Comparison of ENCODE assay signal across 17 cellular contexts in genomic region chr4:112085156-112086035, GRCh38. TPM values are rescaled to one million over a fixed set of nuclear protein-coding genes. Genes with fewer than 3 reads are reported as not detected.
DNase-seq lines count a peak whose midpoint lies in the region; ATAC-seq, FAIRE-seq and TF ChIP-seq lines count a peak whose summit lies in the region.
"Had no signal": no experiment of that assay in that cellular context is flagged by ENCODE, and none has a peak within 500 bp of the region (broad histone marks: within the 10 kb centered on the region; RNA-seq: fewer than 3 reads in every experiment).

No MANE protein-coding gene starts in this region.

- H3K9me3 Mint-ChIP-seq in endodermal cell: peaks cover 14% of the 10 kb centered on the region
- H3K9me3 Mint-ChIP-seq: activated CD4-positive, alpha-beta memory T cell treated with anti-CD3 and anti-CD28 coated beads, Interleukin-2, amount 10 ng/mL, durations not matched to agents 7 days and 5 days; immature natural killer cell; T-helper 2 cell treated with Interferon-gamma antibody and Interleukin-4, amounts not matched to agents 5 μg/mL and 100 μg/mL, for 36 hours had no signal

- no peaks in the 10 kb centered on the region for H3K9me3 ChIP-seq in A549
- H3K9me3 ChIP-seq in HEK293 (ENCODE audit: control insufficient read depth, insufficient read depth, low read depth, low read length): no peaks in the 10 kb centered on the region
- H3K9me3 ChIP-seq in endodermal cell (ENCODE audit: control insufficient read depth, low read length): peaks cover 9% of the 10 kb centered on the region

- no peak for TF ChIP-seq RAD21 in A549 (conservative IDR thresholded peaks at IDR 0.05 in 1 of 2, IDR thresholded peaks at IDR 0.05 in 1 of 2)

- no peak overlapping the region for H3K27ac Mint-ChIP-seq in endodermal cell
- H3K27ac Mint-ChIP-seq: activated CD4-positive, alpha-beta memory T cell treated with anti-CD3 and anti-CD28 coated beads, Interleukin-2, amount 10 ng/mL, durations not matched to agents 7 days and 5 days; immature natural killer cell; T-helper 2 cell treated with Interferon-gamma antibody and Interleukin-4, amounts not matched to agents 5 μg/mL and 100 μg/mL, for 36 hours; type B pancreatic cell had no signal

- H3K36me3 ChIP-seq in HEK293 (ENCODE audit: control insufficient read depth in 2 of 2, insufficient read depth in 1 of 2, low read length in 2 of 2): no peaks in the 10 kb centered on the region
- H3K36me3 ChIP-seq in endodermal cell (ENCODE audit: control insufficient read depth, insufficient read depth, low read length): no peaks in the 10 kb centered on the region

- H3K9ac ChIP-seq in endodermal cell (ENCODE audit: extremely low read depth, low read length, poor library complexity, severe bottlenecking): no peak overlapping the region

- CTCF ChIA-PET in A549 (lab: Yijun Ruan, JAX) (interaction anchor here (1.6 kb wide), 1 partner anchor 9 kb away, joined by 3 read pairs; no protein-coding TSS in a partner anchor), HEK293 (lab: Yijun Ruan, JAX) (interaction anchor here (1.2 kb wide), 1 partner anchor 14 kb away, joined by 3 read pairs; no protein-coding TSS in a partner anchor)

- DNase-seq in A549 (ENCODE audit: low read depth in 1 of 2, low spot score in 1 of 2) (peak in 1 of 2 experiments; percentile 12), NOMO-1 treated with dmso at 0.1 percent for 144 hours (lab: John Stamatoyannopoulos, UW; ENCODE audit: unreplicated experiment) (peak; percentile 73), endodermal cell (peak; percentile 29), NCI-H1417 treated with DMSO at 0.1 percent for 48 hours (lab: John Stamatoyannopoulos, UW) (no peak), GM20000 (ENCODE audit: low spot score) (no peak), NCI-H1105 treated with DMSO at 0.1 percent for 48 hours (lab: John Stamatoyannopoulos, UW) (no peak)
- no peak for DNase-seq in effector CD4-positive, alpha-beta T cell
- DNase-seq: activated CD4-positive, alpha-beta memory T cell treated with anti-CD3 and anti-CD28 coated beads, Interleukin-2, amount 10 ng/mL, durations not matched to agents 7 days and 5 days; Calu3; foreskin keratinocyte; immature natural killer cell; stimulated activated CD4-positive, alpha-beta T cell treated with anti-CD3 and anti-CD28 coated beads, Interleukin-2, amount 100 ng/mL, for 24 hours had no signal

- POLR2A ChIA-PET in A549 (lab: Yijun Ruan, JAX) (no interaction called here), HEK293 (lab: Yijun Ruan, JAX) (no interaction called here)

- WGBS in A549 (ENCODE audit: missing lambda C conversion rate): 61% methylated on average over 6 of the region's 6 CpGs
- 93 to 100% methylated on average over 4 to 6 of the region's 6 CpGs for WGBS in endodermal cell (ENCODE audit: insufficient coverage in 1 of 2, insufficient read length in 1 of 2), 2 experiments

- H3K4me2 ChIP-seq in A549: peak overlapping the region; percentile 73; the same call in 1 of the 3 replicates

- no peaks in the 10 kb centered on the region for H3K36me3 Mint-ChIP-seq in endodermal cell (ENCODE audit: low read depth)
- H3K36me3 Mint-ChIP-seq: immature natural killer cell, type B pancreatic cell had no signal

- peaks cover 4% of the 10 kb centered on the region for H3K4me1 Mint-ChIP-seq in endodermal cell
- H3K4me1 Mint-ChIP-seq: immature natural killer cell had no signal

- H3K4me1 ChIP-seq in A549 (peaks cover 40% of the 10 kb centered on the region), HEK293 (ENCODE audit: control insufficient read depth, insufficient read depth, low read length) (peaks cover 6% of the 10 kb centered on the region; the same call in 1 of the 2 replicates), endodermal cell (ENCODE audit: control insufficient read depth, insufficient read depth, low read length) (peaks cover 6% of the 10 kb centered on the region)

- no peak for ATAC-seq in A549
- ATAC-seq: foreskin keratinocyte, Panc1 had no signal

- peak overlapping the region; percentile 65 to 74; a peak in 4 of 6 replicates for H3K27ac ChIP-seq in A549
- H3K27ac ChIP-seq in HEK293 (ENCODE audit: extremely low read depth, low read depth, low read length): no peak overlapping the region
- no peak overlapping the region for H3K27ac ChIP-seq in endodermal cell (ENCODE audit: low read depth, low read length)
- H3K27ac ChIP-seq: foreskin keratinocyte had no signal

- H3K27me3 Mint-ChIP-seq in endodermal cell (ENCODE audit: insufficient read depth): no peaks in the 10 kb centered on the region
- H3K27me3 Mint-ChIP-seq: type B pancreatic cell had no signal

- no peak for TF ChIP-seq CTCF in A549 (IDR thresholded peaks at IDR 0.05)
- no peak for TF ChIP-seq CTCF in HEK293 (tag by site-specific recombination; IDR thresholded peaks at IDR 0.05)
- TF ChIP-seq CTCF in endodermal cell (conservative IDR thresholded peaks at IDR 0.05): no peak
- no peak for TF ChIP-seq CTCF in GM20000 (IDR thresholded peaks at IDR 0.05; ENCODE audit: extremely low read depth, missing control alignments)

- H3K4me3 ChIP-seq in A549 (no peak overlapping the region), HEK293 (ENCODE audit: low read depth, low read length) (no peak overlapping the region), endodermal cell (ENCODE audit: low read length) (peak overlapping the region; percentile 69)

- no peak for FAIRE-seq in A549 (lab: Jason Lieb, UNC)
- FAIRE-seq: astrocyte had no signal

- no peaks in the 10 kb centered on the region for H3K27me3 ChIP-seq in endodermal cell (ENCODE audit: control insufficient read depth, insufficient read depth, low read length, poor library complexity, severe bottlenecking)
- H3K27me3 ChIP-seq: foreskin keratinocyte had no signal

- no peak overlapping the region for H3K4me3 Mint-ChIP-seq in endodermal cell
- H3K4me3 Mint-ChIP-seq: activated CD4-positive, alpha-beta memory T cell treated with anti-CD3 and anti-CD28 coated beads, Interleukin-2, amount 10 ng/mL, durations not matched to agents 7 days and 5 days; immature natural killer cell; T-helper 2 cell treated with Interferon-gamma antibody and Interleukin-4, amounts not matched to agents 5 μg/mL and 100 μg/mL, for 36 hours; type B pancreatic cell had no signal

- TF ChIP-seq POLR2A in A549 (IDR thresholded peaks at IDR 0.05; ENCODE audit: low read length): no peak

- no peak for TF ChIP-seq EP300 in A549 (IDR thresholded peaks at IDR 0.05)

TF ChIP-seq in A549, 52 proteins besides CTCF, POLR2A, EP300 and RAD21 (continues in another document):
- no peak for TF ChIP-seq KDM5A (IDR thresholded peaks at IDR 0.05)
- no peak for TF ChIP-seq KDM1A (IDR thresholded peaks at IDR 0.05; ENCODE audit: low read depth)
- TF ChIP-seq NPAS2 (CRISPR knock-in tag; IDR thresholded peaks at IDR 0.05; ENCODE audit: borderline replicate concordance): no peak
- TF ChIP-seq POLR2AphosphoS2 (conservative IDR thresholded peaks at IDR 0.05; ENCODE audit: low read length): no peak
- no peak for TF ChIP-seq PBX3 (IDR thresholded peaks at IDR 0.05)
- no peak for TF ChIP-seq FOSL2 (IDR thresholded peaks at IDR 0.05)
- no peak for TF ChIP-seq FOSL2 (CRISPR knock-in tag; IDR thresholded peaks at IDR 0.05)
- TF ChIP-seq NFE2L2 (conservative IDR thresholded peaks at IDR 0.05; ENCODE audit: low read length): no peak
- TF ChIP-seq MYC (IDR thresholded peaks at IDR 0.05; ENCODE audit: borderline replicate concordance, low read length): no peak

TF ChIP-seq in HEK293, 187 proteins besides CTCF, POLR2A, EP300 and RAD21:
- TF ChIP-seq ZNF146 (tag by site-specific recombination; IDR thresholded peaks at IDR 0.05): 0 out of 2 replicates have a peak, but pooled peaks have one; percentile 62
- no peak for TF ChIP-seq YY1 (tag by site-specific recombination; IDR thresholded peaks at IDR 0.05)

RNA-seq across cellular contexts. Expression of gene FAM241A, which starts 59.9 kb away (rescaled TPM):
- polyA plus RNA-seq in A549 (2011; rRNA removed) (1.5 and 2.3 TPM in 2 replicates), A549 (2017; fragmentation: RNase III; extraction: RNeasy Plus Mini Kit Qiagen cat#74134 plus additional on column Dnase treatment) (0.59 to 0.67 TPM (median 0.63 TPM) in 3 replicates)
- 0.48 and 0.59 TPM in 2 replicates for polyA plus RNA-seq in A549 (2012; cell fraction: cytosol; rRNA removed)
- 0.18 and 0.22 TPM in 2 replicates for polyA plus RNA-seq in A549 (2012; cell fraction: nucleus; rRNA removed)
- polyA minus RNA-seq in A549 (2011; rRNA and poly(A)+ RNA removed): 0.29 and 0.37 TPM in 2 replicates
- under 1 TPM; 0.13 to 0.18 TPM for total RNA-seq in endodermal cell
- polyA plus RNA-seq in endodermal cell (2013, experiment 1 of 2): 0.43 TPM
- 0.41 TPM for polyA plus RNA-seq in endodermal cell (2013, experiment 2 of 2)

Comparison
In these comparisons a context has a peak if more than half of its experiments do, and no peak if none do; other contexts are left out.
1. DNase-seq: peak in NOMO-1 treated with dmso at 0.1 percent for 144 hours (single experiment) and endodermal cell (single experiment); none in effector CD4-positive, alpha-beta T cell (single experiment), NCI-H1417 treated with DMSO at 0.1 percent for 48 hours (single experiment), GM20000 (single experiment) and NCI-H1105 treated with DMSO at 0.1 percent for 48 hours (single experiment).
2. H3K27ac ChIP-seq: peak in A549 (2 of 2); none in HEK293 (single experiment) and endodermal cell (single experiment).